ENCODE assay signal across 12 cellular contexts in genomic region chr2:85589166-85589565, GRCh38. TPM values are rescaled to one million over a fixed set of nuclear protein-coding genes. Genes with fewer than 3 reads are reported as not detected.
DNase-seq lines count a peak whose midpoint lies in the region; ATAC-seq and TF ChIP-seq lines count a peak whose summit lies in the region.
"Had no signal": no experiment of that assay in that cellular context is flagged by ENCODE, and none has a peak within 500 bp of the region (broad histone marks: within the 10 kb centered on the region; RNA-seq: fewer than 3 reads in every experiment).

No MANE protein-coding gene starts in this region.

- peak overlapping the region in 9 of 11 experiments; percentile 76 to 96 (median 93); a peak in 17 of 22 replicates for H3K27ac ChIP-seq in BLaER1 treated with 17β-estradiol and CSF1 and Interleukin-3, amounts not matched to agents 10 nM and 100 nM
- H3K27ac ChIP-seq in esophagus squamous epithelium (peak overlapping the region in 3 of 4 donors; percentile 84 to 96 (median 91)), sigmoid colon (peak overlapping the region; percentile 58 to 87 (median 68))

- H3K9me3 Mint-ChIP-seq in activated CD4-positive, alpha-beta memory T cell treated with anti-CD3 and anti-CD28 coated beads, Interleukin-2, amount 10 ng/mL, durations not matched to agents 7 days and 5 days, result no peaks in the 10 kb centered on the region
- H3K9me3 Mint-ChIP-seq: activated naive CD4-positive, alpha-beta T cell treated with anti-CD3 and anti-CD28 coated beads, Interleukin-2, amount 10 ng/mL, durations not matched to agents 7 days and 5 days had no signal

- H3K4me3 Mint-ChIP-seq in activated CD4-positive, alpha-beta memory T cell treated with anti-CD3 and anti-CD28 coated beads, Interleukin-2, amount 10 ng/mL, durations not matched to agents 7 days and 5 days, result no peak overlapping the region
- H3K4me3 Mint-ChIP-seq: activated naive CD4-positive, alpha-beta T cell treated with anti-CD3 and anti-CD28 coated beads, Interleukin-2, amount 10 ng/mL, durations not matched to agents 7 days and 5 days had no signal

- H3K9ac ChIP-seq in BLaER1 treated with 17β-estradiol and CSF1 and Interleukin-3, amounts not matched to agents 10 nM and 100 nM, result peak overlapping the region in 7 of 11 experiments; percentile 65 to 95 (median 69); a peak in 12 of 22 replicates

- TF ChIP-seq CTCF in esophagus squamous epithelium (IDR thresholded peaks at IDR 0.05) (no peak), sigmoid colon (IDR thresholded peaks at IDR 0.05) (no peak)

- 75 to 78% methylated on average over 3 to 4 of the region's 4 CpGs for WGBS in esophagus squamous epithelium, 2 donors
- 84 to 95% methylated on average over 4 of the region's 4 CpGs for WGBS in sigmoid colon, 2 donors

- POLR2A ChIA-PET in activated CD4-positive, alpha-beta memory T cell treated with anti-CD3 and anti-CD28 coated beads, Interleukin-2, amount 10 ng/mL, durations not matched to agents 7 days and 5 days (lab: Charles Lee), result interaction anchor here (1.0 kb wide), 1 partner anchor 11 kb away, joined by 5 read pairs; no protein-coding TSS in a partner anchor

- H3K4me2 ChIP-seq in BLaER1 treated with 17β-estradiol and CSF1 and Interleukin-3, amounts not matched to agents 10 nM and 100 nM, result peak overlapping the region; percentile 89 to 100 (median 97)

- H3K27me3 Mint-ChIP-seq in activated CD4-positive, alpha-beta memory T cell treated with anti-CD3 and anti-CD28 coated beads, Interleukin-2, amount 10 ng/mL, durations not matched to agents 7 days and 5 days, result no peaks in the 10 kb centered on the region
- H3K27me3 Mint-ChIP-seq: activated naive CD4-positive, alpha-beta T cell treated with anti-CD3 and anti-CD28 coated beads, Interleukin-2, amount 10 ng/mL, durations not matched to agents 7 days and 5 days had no signal

- no peaks in the 10 kb centered on the region for H4K20me1 ChIP-seq in BLaER1 treated with 17β-estradiol and CSF1 and Interleukin-3, amounts not matched to agents 10 nM and 100 nM

- DNase-seq in esophagus squamous epithelium (lab: John Stamatoyannopoulos, UW) (no peak), sigmoid colon (peak; percentile 88), germinal center (ENCODE audit: low spot score) (no peak)
- no peak for DNase-seq in activated CD4-positive, alpha-beta memory T cell treated with anti-CD3 and anti-CD28 coated beads, Interleukin-2, amount 10 ng/mL, durations not matched to agents 7 days and 5 days
- DNase-seq: activated CD4-positive, alpha-beta T cell treated with anti-CD3 and anti-CD28 coated beads, Interleukin-2, amount 50 U/mL, for 48 hours; activated naive CD4-positive, alpha-beta T cell treated with anti-CD3 and anti-CD28 coated beads, Interleukin-2, amount 10 ng/mL, durations not matched to agents 7 days and 5 days; KBM-7; NCI-H187 treated with DMSO at 0.1 percent for 48 hours; small intestine; T1000 had no signal

- H3K9me3 ChIP-seq in BLaER1 treated with 17β-estradiol and CSF1 and Interleukin-3, amounts not matched to agents 10 nM and 100 nM (replicated peaks in 1 of 11), result no peaks in the 10 kb centered on the region
- H3K9me3 ChIP-seq in esophagus squamous epithelium, result no peaks in the 10 kb centered on the region
- no peaks in the 10 kb centered on the region for H3K9me3 ChIP-seq in sigmoid colon

- ATAC-seq in HG03442 (IDR thresholded peaks at IDR 0.05; ENCODE audit: unreplicated experiment), result no peak

- H3K27me3 ChIP-seq in BLaER1 treated with 17β-estradiol and CSF1 and Interleukin-3, amounts not matched to agents 10 nM and 100 nM, result no peaks in the 10 kb centered on the region
- H3K27me3 ChIP-seq in esophagus squamous epithelium (no peaks in the 10 kb centered on the region), sigmoid colon (no peaks in the 10 kb centered on the region)

- H3K36me3 Mint-ChIP-seq in activated CD4-positive, alpha-beta memory T cell treated with anti-CD3 and anti-CD28 coated beads, Interleukin-2, amount 10 ng/mL, durations not matched to agents 7 days and 5 days (ENCODE audit: low read depth), result peaks cover 16% of the 10 kb centered on the region

- peaks cover 42% of the 10 kb centered on the region for H3K4me1 Mint-ChIP-seq in activated CD4-positive, alpha-beta memory T cell treated with anti-CD3 and anti-CD28 coated beads, Interleukin-2, amount 10 ng/mL, durations not matched to agents 7 days and 5 days

- TF ChIP-seq POLR2A in esophagus squamous epithelium (IDR thresholded peaks at IDR 0.05) (no peak), sigmoid colon (IDR thresholded peaks at IDR 0.05) (no peak)

- CTCF ChIA-PET in activated CD4-positive, alpha-beta memory T cell treated with anti-CD3 and anti-CD28 coated beads, Interleukin-2, amount 10 ng/mL, durations not matched to agents 7 days and 5 days (lab: Charles Lee), result no interaction called here

- no peak overlapping the region for H3K27ac Mint-ChIP-seq in activated CD4-positive, alpha-beta memory T cell treated with anti-CD3 and anti-CD28 coated beads, Interleukin-2, amount 10 ng/mL, durations not matched to agents 7 days and 5 days
- H3K27ac Mint-ChIP-seq: activated naive CD4-positive, alpha-beta T cell treated with anti-CD3 and anti-CD28 coated beads, Interleukin-2, amount 10 ng/mL, durations not matched to agents 7 days and 5 days had no signal

- H3K4me3 ChIP-seq in BLaER1 treated with 17β-estradiol and CSF1 and Interleukin-3, amounts not matched to agents 10 nM and 100 nM, result peak overlapping the region in 1 of 10 experiments; percentile 6; a peak in 1 of 20 replicates
- H3K4me3 ChIP-seq in esophagus squamous epithelium (no peak overlapping the region), sigmoid colon (no peak overlapping the region)

- no peak for TF ChIP-seq EP300 in sigmoid colon (IDR thresholded peaks at IDR 0.05)

- intact Hi-C loops in esophagus squamous epithelium (cut with DNase I) (no loop called here), sigmoid colon (cut with DNase I) (no loop called here)

- H3K36me3 ChIP-seq in BLaER1 treated with 17β-estradiol and CSF1 and Interleukin-3, amounts not matched to agents 10 nM and 100 nM, result peaks cover 5 to 32% (median 13%) of the 10 kb centered on the region in 11 experiments; a peak in 16 of 22 replicates
- H3K36me3 ChIP-seq in esophagus squamous epithelium, result no peaks in the 10 kb centered on the region
- peaks cover 0 to 5% (median 0%) of the 10 kb centered on the region in 4 donors for H3K36me3 ChIP-seq in sigmoid colon

- H3K4me1 ChIP-seq in BLaER1 treated with 17β-estradiol and CSF1 and Interleukin-3, amounts not matched to agents 10 nM and 100 nM, result peaks cover 67 to 95% (median 75%) of the 10 kb centered on the region in 10 experiments
- H3K4me1 ChIP-seq in esophagus squamous epithelium, result peaks cover 36 to 93% (median 69%) of the 10 kb centered on the region in 3 donors
- H3K4me1 ChIP-seq in sigmoid colon, result peaks cover 0 to 61% (median 45%) of the 10 kb centered on the region in 4 donors

RNA-seq across cellular contexts. Expression of gene VAMP5, which starts 4.9 kb away (rescaled TPM):
- total RNA-seq in esophagus squamous epithelium (10 to 100 TPM in 3 of 4 donors, 1 to 10 TPM in 1; 6.1 to 45.6 (median 17.0) TPM), sigmoid colon (10 to 100 TPM; 51.2 to 97.5 (median 69.6) TPM)
- polyA plus RNA-seq in sigmoid colon, result 10 to 100 TPM; 51.8 to 93.7 (median 68.0) TPM
- 10 to 100 TPM; 89.6 to 91.8 TPM for total RNA-seq in activated CD4-positive, alpha-beta memory T cell treated with anti-CD3 and anti-CD28 coated beads, Interleukin-2, amount 10 ng/mL, durations not matched to agents 7 days and 5 days

RNA-seq across cellular contexts. Expression of gene RNF181, which starts 6.4 kb away (rescaled TPM):
- 100 to 1,000 TPM in 3 of 4 donors, 10 to 100 TPM in 1; 88.3 to 128 (median 115) TPM for total RNA-seq in esophagus squamous epithelium
- total RNA-seq in sigmoid colon, result 100 to 1,000 TPM; 124 to 175 (median 141) TPM
- 100 to 1,000 TPM; 165 to 190 (median 179) TPM for polyA plus RNA-seq in sigmoid colon
- total RNA-seq in activated CD4-positive, alpha-beta memory T cell treated with anti-CD3 and anti-CD28 coated beads, Interleukin-2, amount 10 ng/mL, durations not matched to agents 7 days and 5 days, result 100 to 1,000 TPM; 117 to 121 TPM

RNA-seq across cellular contexts. Expression of gene VAMP8, which starts 11.8 kb away (rescaled TPM):
- total RNA-seq in esophagus squamous epithelium, result 100 to 1,000 TPM in 1 of 4 donors, 10 to 100 TPM in 3; 78.8 to 144 (median 93.8) TPM
- total RNA-seq in sigmoid colon, result 10 to 100 TPM in 2 of 4 donors, 1 to 10 TPM in 2; 1.9 to 33.3 (median 13.2) TPM
- polyA plus RNA-seq in sigmoid colon, result 100 to 1,000 TPM; 441 to 941 (median 696) TPM
- total RNA-seq in activated CD4-positive, alpha-beta memory T cell treated with anti-CD3 and anti-CD28 coated beads, Interleukin-2, amount 10 ng/mL, durations not matched to agents 7 days and 5 days, result 100 to 1,000 TPM; 132 to 133 TPM

RNA-seq across cellular contexts. Expression of gene TMEM150A, which starts 13.3 kb away (rescaled TPM):
- total RNA-seq in esophagus squamous epithelium, result 10 to 100 TPM in 1 of 4 donors, 1 to 10 TPM in 3; 6.3 to 15.8 (median 7.4) TPM
- 10 to 100 TPM; 18.4 to 29.9 (median 22.1) TPM for total RNA-seq in sigmoid colon
- 10 to 100 TPM in 2 of 3 donors, 1 to 10 TPM in 1; 7.4 to 12.0 (median 11.6) TPM for polyA plus RNA-seq in sigmoid colon
- total RNA-seq in activated CD4-positive, alpha-beta memory T cell treated with anti-CD3 and anti-CD28 coated beads, Interleukin-2, amount 10 ng/mL, durations not matched to agents 7 days and 5 days, result 1 to 10 TPM; 1.3 to 2.0 TPM

RNA-seq across cellular contexts. Expression of gene C2orf68, which starts 22.7 kb away (rescaled TPM):
- total RNA-seq in esophagus squamous epithelium (10 to 100 TPM in 3 of 4 donors, 1 to 10 TPM in 1; 9.4 to 17.1 (median 14.7) TPM), sigmoid colon (10 to 100 TPM; 10.6 to 13.0 (median 12.8) TPM)
- polyA plus RNA-seq in sigmoid colon, result 10 to 100 TPM; 18.6 to 23.0 (median 21.3) TPM
- total RNA-seq in activated CD4-positive, alpha-beta memory T cell treated with anti-CD3 and anti-CD28 coated beads, Interleukin-2, amount 10 ng/mL, durations not matched to agents 7 days and 5 days, result 10 to 100 TPM; 48.8 to 50.9 TPM
